ENCODE assay signal across 11 cellular contexts in genomic region chr14:24943024-24943423, GRCh38.
DNase-seq lines count a peak whose midpoint lies in the region; ATAC-seq, FAIRE-seq and TF ChIP-seq lines count a peak whose summit lies in the region.
"Had no signal": no experiment of that assay in that cellular context is flagged by ENCODE, and none has a peak within 500 bp of the region (broad histone marks: within the 10 kb centered on the region; RNA-seq: fewer than 3 reads in every experiment).

No MANE protein-coding gene starts in this region.

- intact Hi-C loops in pancreas (cut with DNase I), result no loop called here

- CTCF ChIA-PET in RWPE1 (lab: Yijun Ruan, JAX), result interaction anchor here (0.6 kb wide), 1 partner anchor 59 kb away, joined by 3 read pairs; no protein-coding TSS in a partner anchor

- no peak overlapping the region for H3K4me3 ChIP-seq in pancreas

- H3K27me3 ChIP-seq in pancreas, result no peaks in the 10 kb centered on the region

- POLR2A ChIA-PET in RWPE1 (lab: Yijun Ruan, JAX; ENCODE audit: low non-redundant PET), result no interaction called here

- no peaks in the 10 kb centered on the region for H3K9me3 ChIP-seq in pancreas

- no peak for TF ChIP-seq CTCF in pancreas (IDR thresholded peaks at IDR 0.05)
- no peak for TF ChIP-seq CTCF in RWPE1 (conservative IDR thresholded peaks at IDR 0.05; ENCODE audit: low read depth)

- FAIRE-seq in pancreas (lab: Jason Lieb, UNC), result no peak
- FAIRE-seq: TTC549 had no signal

- H3K27ac ChIP-seq in pancreas, result peak overlapping the region in 1 of 4 donors; percentile 10
- H3K27ac ChIP-seq in RWPE1, result no peak overlapping the region

- 29 to 40% methylated on average over 3 of the region's 3 CpGs for WGBS in pancreas, 2 donors

- ATAC-seq in pancreas, result peak in 3 of 4 donors; percentile 6 to 36 (median 24)
- no peak for ATAC-seq in GM18519 (IDR thresholded peaks at IDR 0.05; ENCODE audit: low FRiP score, unreplicated experiment)

- H3K4me1 ChIP-seq in pancreas, result peaks cover 0 to 25% (median 5%) of the 10 kb centered on the region in 3 donors

- DNase-seq in DMS79 treated with DMSO at 0.1 percent for 48 hours (lab: John Stamatoyannopoulos, UW) (peak; percentile 100), NCI-H1105 (lab: John Stamatoyannopoulos, UW) (peak; percentile 55), fibroblast of gingiva (ENCODE audit: low read depth) (peak; percentile 86), pancreas (no peak), RWPE1 (ENCODE audit: low spot score) (no peak), activated T-cell treated with anti-CD3 and anti-CD28 coated beads for 4 hours (no peak)
- no peak for DNase-seq in effector CD4-positive, alpha-beta T cell
- DNase-seq: CD8-positive, alpha-beta memory T cell; NCI-H446 had no signal

- no peaks in the 10 kb centered on the region for H3K36me3 ChIP-seq in pancreas

Comparison
In these comparisons a context has a peak if more than half of its experiments do, and no peak if none do; other contexts are left out.
1. DNase-seq: peak in DMS79 treated with DMSO at 0.1 percent for 48 hours (single experiment), NCI-H1105 (single experiment) and fibroblast of gingiva (single experiment); none in pancreas (0 of 6), RWPE1 (single experiment), effector CD4-positive, alpha-beta T cell (single experiment) and activated T-cell treated with anti-CD3 and anti-CD28 coated beads for 4 hours (single experiment).